In the genomic region with DNA sequence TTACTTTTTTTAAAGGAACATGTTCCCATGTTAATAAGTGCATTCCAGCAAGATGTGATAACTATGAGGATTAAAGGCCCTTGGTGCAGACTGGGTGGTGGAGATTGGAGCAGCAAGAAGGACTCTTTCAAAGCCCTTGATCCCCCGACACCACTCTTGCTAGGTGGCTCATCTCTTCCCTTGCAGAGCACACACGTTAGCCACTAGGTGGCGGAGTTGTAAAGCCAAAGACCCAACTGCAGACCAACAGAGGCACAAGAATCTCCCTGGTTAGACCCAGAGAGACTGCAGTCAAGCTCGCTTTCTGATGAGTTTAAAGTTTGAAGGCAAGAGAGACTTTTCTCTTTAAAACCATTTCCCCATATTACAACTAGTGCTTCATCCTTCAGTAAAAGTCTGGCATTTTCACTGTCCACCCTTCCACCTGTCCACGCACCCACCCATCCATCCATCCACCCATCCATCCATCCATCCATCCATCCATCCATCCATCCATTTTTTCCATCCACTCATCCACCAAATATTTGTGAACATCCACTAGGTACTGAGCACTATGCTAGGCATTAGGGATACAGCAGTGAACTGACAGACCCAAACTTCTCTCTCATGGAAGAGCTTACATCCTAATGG, we compare ENCODE assay signal across 8 cellular contexts.
DNase-seq lines count a peak whose midpoint lies in the region; ATAC-seq, FAIRE-seq and TF ChIP-seq lines count a peak whose summit lies in the region.

No MANE protein-coding gene starts in this region.

- ATAC-seq in HG03521 (IDR thresholded peaks at IDR 0.05; ENCODE audit: unreplicated experiment) = peak; percentile 61
- ATAC-seq in naive thymus-derived CD8-positive, alpha-beta T cell = peak; percentile 55 to 70

- H3K27ac ChIP-seq in stomach = no peak overlapping the region

- TF ChIP-seq CTCF in AG04449 (IDR thresholded peaks at IDR 0.05; ENCODE audit: insufficient read depth, low read length, missing control alignments) (peak; percentile 81), stomach (IDR thresholded peaks at IDR 0.05) (peak in 5 of 7 experiments; percentile 75 to 90 (median 80))

- H3K4me1 ChIP-seq in stomach = no peaks in the 10 kb centered on the region

- peaks cover 0 to 23% (median 0%) of the 10 kb centered on the region in 3 donors for H3K27me3 ChIP-seq in stomach

- no peak overlapping the region for H3K4me3 Mint-ChIP-seq in naive thymus-derived CD8-positive, alpha-beta T cell

- peaks cover 6 to 26% (median 11%) of the 10 kb centered on the region in 5 donors for H3K27me3 Mint-ChIP-seq in naive thymus-derived CD8-positive, alpha-beta T cell

- no peaks in the 10 kb centered on the region for H3K36me3 ChIP-seq in stomach

- no peaks in the 10 kb centered on the region for H3K9me3 ChIP-seq in stomach

- no peaks in the 10 kb centered on the region for H3K9me3 Mint-ChIP-seq in naive thymus-derived CD8-positive, alpha-beta T cell

- peak; percentile 87 for FAIRE-seq in GM18507 (lab: Jason Lieb, UNC)

- no peak for TF ChIP-seq POLR2A in erythroblast (IDR thresholded peaks at IDR 0.05; ENCODE audit: low read length)
- no peak for TF ChIP-seq POLR2A in stomach (IDR thresholded peaks at IDR 0.05)

- H3K27ac Mint-ChIP-seq in naive thymus-derived CD8-positive, alpha-beta T cell = no peak overlapping the region

- no peak overlapping the region for H3K4me3 ChIP-seq in AG04449 (ENCODE audit: low read depth, low read length)
- no peak overlapping the region for H3K4me3 ChIP-seq in stomach

- H3K36me3 Mint-ChIP-seq in naive thymus-derived CD8-positive, alpha-beta T cell = no peaks in the 10 kb centered on the region

- intact Hi-C loops in stomach (cut with DNase I; ENCODE audit: low total_unique reads) = no loop called here

- no peak for TF ChIP-seq EP300 in stomach (IDR thresholded peaks at IDR 0.05)

- no peaks in the 10 kb centered on the region for H3K4me1 Mint-ChIP-seq in naive thymus-derived CD8-positive, alpha-beta T cell

- peak; percentile 33 for DNase-seq in AG04449 (ENCODE audit: low read depth, low spot score)
- DNase-seq in GM18507 (ENCODE audit: extremely low spot score, insufficient read length, low read depth) = peak; percentile 55
- DNase-seq in NCI-H82 (lab: John Stamatoyannopoulos, UW) = peak; percentile 87
- DNase-seq in activated CD8-positive, alpha-beta memory T cell treated with anti-CD3 and anti-CD28 coated beads, Interleukin-2, amount 50 U/mL, for 4 hours = peak; percentile 35
- peak; percentile 67 to 79 for DNase-seq in erythroblast (lab: John Stamatoyannopoulos, UW)
- DNase-seq in naive thymus-derived CD8-positive, alpha-beta T cell = peak; percentile 18 to 75 (median 38)
- DNase-seq in stomach = peak; percentile 57

- 21 to 26% (median 24%) methylated on average over 5 of the region's 5 CpGs for WGBS in stomach, 5 donors

- CTCF ChIA-PET in AG04449 (lab: Yijun Ruan, JAX) = interaction anchor here (0.9 to 2.1 kb wide), 10 partner anchors 21 to 755 kb away, joined by 3 to 19 read pairs (median 4); partner anchors contain the start of gene DRD1

- POLR2A ChIA-PET in AG04449 (lab: Yijun Ruan, JAX) = no interaction called here
- POLR2A ChIA-PET in naive thymus-derived CD8-positive, alpha-beta T cell (lab: Charles Lee) = no interaction called here

Comparison
In these comparisons a context has a peak if more than half of its experiments do, and no peak if none do; other contexts are left out.
1. DNase-seq: peak in every context shown above with its lines; median percentile 87 in NCI-H82; 73 in erythroblast; 57 in stomach; 55 in GM18507; 38 in naive thymus-derived CD8-positive, alpha-beta T cell; 35 in activated CD8-positive, alpha-beta memory T cell treated with anti-CD3 and anti-CD28 coated beads, Interleukin-2, amount 50 U/mL, for 4 hours; 33 in AG04449.